ENCODE assay signal across 6 cellular contexts in genomic region chr2:240557101-240557751, GRCh38. TPM values are rescaled to one million over a fixed set of nuclear protein-coding genes. Genes with fewer than 3 reads are reported as not detected.
A peak's percentile ranks its signal among the peaks of the same experiment; 100 is the strongest.
DNase-seq lines count a peak whose midpoint lies in the region; ATAC-seq and TF ChIP-seq lines count a peak whose summit lies in the region.

No MANE protein-coding gene starts in this region.

- peaks cover 25% of the 10 kb centered on the region for H3K36me3 Mint-ChIP-seq in activated CD8-positive, alpha-beta memory T cell treated with anti-CD3 and anti-CD28 coated beads, Interleukin-2, amount 10 ng/mL, durations not matched to agents 7 days and 5 days

- no peak for ATAC-seq in activated CD8-positive, alpha-beta memory T cell treated with anti-CD3 and anti-CD28 coated beads, Interleukin-2, amount 10 ng/mL, durations not matched to agents 7 days and 5 days
- ATAC-seq in GM19395 (IDR thresholded peaks at IDR 0.05; ENCODE audit: unreplicated experiment) (no peak), GM19351 (IDR thresholded peaks at IDR 0.05; ENCODE audit: unreplicated experiment) (no peak)

- no peak overlapping the region for H3K4me3 Mint-ChIP-seq in activated CD8-positive, alpha-beta memory T cell treated with anti-CD3 and anti-CD28 coated beads, Interleukin-2, amount 10 ng/mL, durations not matched to agents 7 days and 5 days

- H3K27ac ChIP-seq in A673 (ENCODE audit: low read depth, low read length, poor library complexity, severe bottlenecking): peak overlapping the region; percentile 65

- H3K4me1 Mint-ChIP-seq in activated CD8-positive, alpha-beta memory T cell treated with anti-CD3 and anti-CD28 coated beads, Interleukin-2, amount 10 ng/mL, durations not matched to agents 7 days and 5 days: peaks cover 42% of the 10 kb centered on the region

- peak overlapping the region; percentile 55 for H3K4me3 ChIP-seq in A673 (ENCODE audit: low read depth, low read length, poor library complexity, severe bottlenecking)

- CTCF ChIA-PET in A673 (lab: Charles Lee): interaction anchor here (0.6 kb wide), 1 partner anchor 534 kb away, joined by 3 read pairs; no protein-coding TSS in a partner anchor
- CTCF ChIA-PET in activated CD8-positive, alpha-beta memory T cell treated with anti-CD3 and anti-CD28 coated beads, Interleukin-2, amount 10 ng/mL, durations not matched to agents 7 days and 5 days (lab: Charles Lee): interaction anchor here (0.8 to 2.0 kb wide), 6 partner anchors 9 to 186 kb away, joined by 3 to 13 read pairs (median 4); partner anchors contain the start of gene CAPN10

- no peaks in the 10 kb centered on the region for H3K9me3 Mint-ChIP-seq in activated CD8-positive, alpha-beta memory T cell treated with anti-CD3 and anti-CD28 coated beads, Interleukin-2, amount 10 ng/mL, durations not matched to agents 7 days and 5 days (ENCODE audit: low read depth)

- no peak overlapping the region for H3K27ac Mint-ChIP-seq in activated CD8-positive, alpha-beta memory T cell treated with anti-CD3 and anti-CD28 coated beads, Interleukin-2, amount 10 ng/mL, durations not matched to agents 7 days and 5 days

- H3K4me1 ChIP-seq in A673 (ENCODE audit: insufficient read depth, low read length, poor library complexity, severe bottlenecking): peaks cover 12% of the 10 kb centered on the region

- H3K27me3 Mint-ChIP-seq in activated CD8-positive, alpha-beta memory T cell treated with anti-CD3 and anti-CD28 coated beads, Interleukin-2, amount 10 ng/mL, durations not matched to agents 7 days and 5 days: no peaks in the 10 kb centered on the region

- DNase-seq in A673 (ENCODE audit: low spot score) (no peak), left kidney (ENCODE audit: low read depth, low spot score) (peak; percentile 58), globus pallidus (ENCODE audit: low spot score) (no peak)
- peak; percentile 41 for DNase-seq in activated CD8-positive, alpha-beta memory T cell treated with anti-CD3 and anti-CD28 coated beads, Interleukin-2, amount 10 ng/mL, durations not matched to agents 7 days and 5 days

- no TSS peak for BruUV-seq in A673 (replicated peaks; lab: Mats Ljungman, UMichigan)

- no peak for TF ChIP-seq CTCF in A673 (conservative IDR thresholded peaks at IDR 0.05; ENCODE audit: low read depth, low read length)

- POLR2A ChIA-PET in A673 (lab: Charles Lee; ENCODE audit: low non-redundant PET): no interaction called here

- H3K36me3 ChIP-seq in A673 (ENCODE audit: insufficient read depth, low read length, poor library complexity, severe bottlenecking): peaks cover 9% of the 10 kb centered on the region

- intact Hi-C loops in A673 (cut with micrococcal nuclease; ENCODE audit: unreplicated experiment): no loop called here

- H3K27me3 ChIP-seq in A673 (replicated peaks; ENCODE audit: insufficient read depth, low read depth, low read length, poor library complexity): no peaks in the 10 kb centered on the region

- no peaks in the 10 kb centered on the region for H3K9me3 ChIP-seq in A673 (ENCODE audit: low read depth, low read length, poor library complexity, severe bottlenecking)

RNA-seq across cellular contexts. Expression of gene ANKMY1, which starts 0.6 kb away (rescaled TPM):
- 21.0 and 21.8 TPM in 2 replicates for total RNA-seq in A673 (2021)
- total RNA-seq in activated CD8-positive, alpha-beta memory T cell treated with anti-CD3 and anti-CD28 coated beads, Interleukin-2, amount 10 ng/mL, durations not matched to agents 7 days and 5 days: 10 to 100 TPM; 21.3 to 33.5 TPM

RNA-seq across cellular contexts. Expression of gene DUSP28, which starts 2.9 kb away (rescaled TPM):
- 4.9 and 5.1 TPM in 2 replicates for total RNA-seq in A673 (2021)
- 10 to 100 TPM; 10.0 to 10.1 TPM for total RNA-seq in activated CD8-positive, alpha-beta memory T cell treated with anti-CD3 and anti-CD28 coated beads, Interleukin-2, amount 10 ng/mL, durations not matched to agents 7 days and 5 days

RNA-seq across cellular contexts. Expression of gene RNPEPL1, which starts 11.1 kb away (rescaled TPM):
- 26.5 and 29.4 TPM in 2 replicates for total RNA-seq in A673 (2021)
- 100 to 1,000 TPM; 101 to 152 TPM for total RNA-seq in activated CD8-positive, alpha-beta memory T cell treated with anti-CD3 and anti-CD28 coated beads, Interleukin-2, amount 10 ng/mL, durations not matched to agents 7 days and 5 days

RNA-seq across cellular contexts. Expression of gene CAPN10, which starts 29.3 kb away (rescaled TPM):
- total RNA-seq in A673 (2021): 43.4 and 43.5 TPM in 2 replicates
- 10 to 100 TPM; 54.0 to 75.8 TPM for total RNA-seq in activated CD8-positive, alpha-beta memory T cell treated with anti-CD3 and anti-CD28 coated beads, Interleukin-2, amount 10 ng/mL, durations not matched to agents 7 days and 5 days

Comparison
In these comparisons a context has a peak if more than half of its experiments do, and no peak if none do; other contexts are left out.
1. DNase-seq: peak in activated CD8-positive, alpha-beta memory T cell treated with anti-CD3 and anti-CD28 coated beads, Interleukin-2, amount 10 ng/mL, durations not matched to agents 7 days and 5 days (single experiment) and left kidney (single experiment); none in A673 (single experiment) and globus pallidus (single experiment).